35 cellular contexts compared by ENCODE assay signal in genomic region chr11:17506314-17506713, GRCh38. TPM values are rescaled to one million over a fixed set of nuclear protein-coding genes. Genes with fewer than 3 reads are reported as not detected.
"Had no signal": no experiment of that assay in that cellular context is flagged by ENCODE, and none has a peak within 500 bp of the region (broad histone marks: within the 10 kb centered on the region; RNA-seq: fewer than 3 reads in every experiment).

No MANE protein-coding gene starts in this region.

- H3K4me3 ChIP-seq: ascending aorta, Peyer's patch had no signal

- H3K27me3 ChIP-seq: ascending aorta, Peyer's patch had no signal

- H3K4me2 ChIP-seq: KMS-11 had no signal

- H3K9ac ChIP-seq: KMS-11 had no signal

- H3K9me3 ChIP-seq: ascending aorta, Peyer's patch had no signal

- H3K4me1 ChIP-seq: Peyer's patch had no signal

- H3K27ac ChIP-seq: ascending aorta, KMS-11, Peyer's patch had no signal

- H3K36me3 ChIP-seq: ascending aorta had no signal

- DNase-seq: activated CD4-positive, alpha-beta T cell treated with anti-CD3 and anti-CD28 coated beads for 36 hours; activated CD4-positive, alpha-beta T cell treated with anti-CD3 and anti-CD28 coated beads, Interleukin-2, amount 10 ng/mL, durations not matched to agents 7 days and 5 days; activated CD4-positive, alpha-beta T cell treated with anti-CD3 and anti-CD28 coated beads, Interleukin-2, amount 50 U/mL, for 48 hours; activated gamma-delta T cell; activated naive CD4-positive, alpha-beta T cell treated with Interleukin-2 at 50 U/mL for 16 hours; activated T-cell treated with anti-CD3 and anti-CD28 coated beads, Interleukin-2, amount 50 U/mL, for 24 hours; amygdala; MM.1S; MV-4-11; NCI-H1092 treated with DMSO at 0.1 percent for 48 hours; NCI-H1417; NCI-H146; NCI-H187; NCI-H2029 treated with DMSO at 0.1 percent for 48 hours; NCI-H2107; NCI-H2171; NCI-H510A treated with DMSO at 0.1 percent for 48 hours; NCI-H526 treated with DMSO at 0.1 percent for 48 hours; NCI-H774; NK-92 treated with Interleukin-12 subunit alpha and Interleukin-12 subunit beta, amount 100 ng/mL, for 24 hours; PC-3; SIG-M5; SW 1271; T-helper 1 cell; T-helper 2 cell; T-helper 9 cell had no signal

RNA-seq across cellular contexts. Expression of gene ABCC8, which starts 29.7 kb away (rescaled TPM):
- total RNA-seq: activated CD4-positive, alpha-beta T cell treated with anti-CD3 and anti-CD28 coated beads for 36 hours; activated CD4-positive, alpha-beta T cell treated with anti-CD3 and anti-CD28 coated beads, Interleukin-2, amount 10 ng/mL, durations not matched to agents 7 days and 5 days; activated naive CD4-positive, alpha-beta T cell treated with anti-CD3 and anti-CD28 coated beads, Interleukin-2, amount 50 U/mL, for 72 hours; ascending aorta; LHCN-M2; PC-3 had no signal

RNA-seq across cellular contexts. Expression of gene USH1C, which starts 37.9 kb away (rescaled TPM):
- total RNA-seq: activated CD4-positive, alpha-beta T cell treated with anti-CD3 and anti-CD28 coated beads for 36 hours; activated CD4-positive, alpha-beta T cell treated with anti-CD3 and anti-CD28 coated beads, Interleukin-2, amount 10 ng/mL, durations not matched to agents 7 days and 5 days; activated CD8-positive, alpha-beta T cell treated with anti-CD3 and anti-CD28 coated beads, Interleukin-2, amount 10 ng/mL, durations not matched to agents 7 days and 5 days; activated naive CD4-positive, alpha-beta T cell treated with anti-CD3 and anti-CD28 coated beads, Interleukin-2, amount 50 U/mL, for 72 hours; activated T-helper 2 cell treated with anti-CD3 and anti-CD28 coated beads, Interferon-gamma antibody, Interleukin-2, Interleukin-4, amounts not matched to agents 10 μg/mL and 5 μg/mL and 100 μg/mL, durations not matched to agents 14 hours and 24 hours and 36 hours; ascending aorta; cardiac septum; LHCN-M2; PC-3; SK-MEL-5 had no signal

RNA-seq across cellular contexts. Expression of gene OTOG, which starts 40.7 kb away (rescaled TPM):
- total RNA-seq: activated CD4-positive, alpha-beta T cell treated with anti-CD3 and anti-CD28 coated beads for 36 hours; activated CD4-positive, alpha-beta T cell treated with anti-CD3 and anti-CD28 coated beads, Interleukin-2, amount 10 ng/mL, durations not matched to agents 7 days and 5 days; activated CD8-positive, alpha-beta T cell treated with anti-CD3 and anti-CD28 coated beads, Interleukin-2, amount 10 ng/mL, durations not matched to agents 7 days and 5 days; activated naive CD4-positive, alpha-beta T cell treated with anti-CD3 and anti-CD28 coated beads, Interleukin-2, amount 50 U/mL, for 72 hours; activated T-helper 2 cell treated with anti-CD3 and anti-CD28 coated beads, Interferon-gamma antibody, Interleukin-2, Interleukin-4, amounts not matched to agents 10 μg/mL and 5 μg/mL and 100 μg/mL, durations not matched to agents 14 hours and 24 hours and 36 hours; ascending aorta; cardiac septum; LHCN-M2; PC-3; SK-MEL-5 had no signal
